In genomic region chr20:3082306-3082951, GRCh38 we compare ENCODE assay signal across 1 cellular context.
TF ChIP-seq lines count a peak whose summit lies in the region.

No MANE protein-coding gene starts in this region.

TF ChIP-seq in GM12878, 131 proteins besides CTCF, POLR2A, EP300 and RAD21:
- TF ChIP-seq SIX5 (IDR thresholded peaks at IDR 0.05; ENCODE audit: low read depth, low read length, severe bottlenecking) (no peak), ZNF592 (IDR thresholded peaks at IDR 0.05) (no peak), SUZ12 (IDR thresholded peaks at IDR 0.05; ENCODE audit: unreplicated experiment) (peak; percentile 94)
